8 cellular contexts compared by ENCODE assay signal in genomic region chr6:122609881-122610689, GRCh38. TPM values are rescaled to one million over a fixed set of nuclear protein-coding genes. Genes with fewer than 3 reads are reported as not detected.
DNase-seq lines count a peak whose midpoint lies in the region; ATAC-seq and TF ChIP-seq lines count a peak whose summit lies in the region.

TSS of gene PKIB (plus strand) at chr6:122610405. CDS start at chr6:122717795, 107,390 bp downstream.

- DNase-seq in AG10803 (ENCODE audit: low read depth) (peak; percentile 40), NCI-H2196 (lab: John Stamatoyannopoulos, UW; ENCODE audit: unreplicated experiment) (peak; percentile 79), dermis microvascular lymphatic vessel endothelial cell (ENCODE audit: low read depth in 2 of 2) (peak; percentile 28 to 72), left lung (peak; percentile 72 to 92)
- peak; percentile 19 for DNase-seq in activated CD4-positive, alpha-beta T cell treated with anti-CD3 and anti-CD28 coated beads for 1 hour
- peak; percentile 28 for DNase-seq in stimulated activated CD4-positive, alpha-beta T cell treated with anti-CD3 and anti-CD28 coated beads, Interleukin-4, amount 100 ng/mL, for 1 hour

- H3K9me3 ChIP-seq in left lung = no peaks in the 10 kb centered on the region

- TF ChIP-seq CTCF in AG10803 (conservative IDR thresholded peaks at IDR 0.05; ENCODE audit: low read length) (peak; percentile 15; the same call in 1 of the 2 replicates), left lung (IDR thresholded peaks at IDR 0.05) (no peak)

- no peak within 1 kb of the TSS for H3K27ac ChIP-seq in left lung

- intact Hi-C loops in left lung (cut with DNase I) = no loop called here

- H3K36me3 ChIP-seq in left lung = no peaks in the 10 kb centered on the region

- H3K27me3 ChIP-seq in left lung = peaks cover 11 to 58% of the 10 kb centered on the region in 2 donors

- ATAC-seq in GM19023 (IDR thresholded peaks at IDR 0.05; ENCODE audit: unreplicated experiment) = peak; percentile 88
- ATAC-seq in HG03108 (IDR thresholded peaks at IDR 0.05; ENCODE audit: unreplicated experiment) = peak; percentile 91
- peak; percentile 99 for ATAC-seq in left lung

- H3K4me3 ChIP-seq in AG10803 (ENCODE audit: low read length) (peak within 1 kb of the TSS; percentile 58), left lung (peak within 1 kb of the TSS; percentile 28 to 44)

- peaks cover 3 to 16% of the 10 kb centered on the region in 2 donors for H3K4me1 ChIP-seq in left lung

RNA-seq across cellular contexts. Expression of gene PKIB, which starts in this region (rescaled TPM):
- 0.13 TPM in 2 replicates for total RNA-seq in dermis microvascular lymphatic vessel endothelial cell
- total RNA-seq in left lung = 1 to 10 TPM; 2.2 to 2.3 TPM

Comparison
In these comparisons a context has a peak if more than half of its experiments do, and no peak if none do; other contexts are left out.
1. Peak in DNase-seq in dermis microvascular lymphatic vessel endothelial cell; RNA of the gene not detected or under 1 TPM.
2. DNase-seq: peak in every context shown above with its lines; median percentile 82 in left lung; 79 in NCI-H2196; 50 in dermis microvascular lymphatic vessel endothelial cell; 40 in AG10803; 28 in stimulated activated CD4-positive, alpha-beta T cell treated with anti-CD3 and anti-CD28 coated beads, Interleukin-4, amount 100 ng/mL, for 1 hour; 19 in activated CD4-positive, alpha-beta T cell treated with anti-CD3 and anti-CD28 coated beads for 1 hour.